ENCODE assay signal across 8 cellular contexts in the genomic region with DNA sequence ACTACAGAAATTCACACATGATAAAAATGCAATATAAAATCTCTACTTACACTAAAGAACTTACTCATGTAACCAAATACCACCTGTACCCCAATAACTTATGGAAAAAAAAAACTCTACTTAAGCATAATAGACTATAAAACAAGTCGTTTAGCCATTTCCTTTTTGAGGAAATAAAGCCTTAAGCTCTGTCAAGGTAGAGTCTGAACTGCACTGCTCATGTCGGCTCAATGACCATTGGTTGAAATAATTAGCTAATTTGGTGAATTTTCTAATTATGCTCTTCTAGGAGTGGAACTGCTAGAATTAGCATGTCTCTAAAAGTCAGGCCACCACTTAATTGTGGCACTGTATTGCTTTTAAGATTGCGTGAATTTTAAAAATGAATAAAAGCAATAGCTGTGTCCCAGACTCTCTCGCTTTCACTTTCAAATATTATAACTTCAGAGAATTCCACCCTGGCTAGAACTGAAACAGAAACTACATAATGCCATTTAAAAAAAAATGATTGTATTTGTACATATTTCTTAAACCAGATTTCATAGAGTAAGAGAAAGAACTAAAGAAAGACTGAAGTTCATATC.
DNase-seq lines count a peak whose midpoint lies in the region; ATAC-seq and TF ChIP-seq lines count a peak whose summit lies in the region.

No MANE protein-coding gene starts in this region.

- H3K9me3 ChIP-seq in mucosa of stomach (ENCODE audit: control insufficient read depth, low read length), result no peaks in the 10 kb centered on the region

- H3K4me1 ChIP-seq in mucosa of stomach (ENCODE audit: control insufficient read depth, insufficient read depth, low read length), result peaks cover 27% of the 10 kb centered on the region

- H3K27me3 Mint-ChIP-seq in CD14-positive monocyte (ENCODE audit: low read depth in 3 of 3), result peaks cover 0 to 1% (median 0%) of the 10 kb centered on the region in 3 donors
- no peaks in the 10 kb centered on the region for H3K27me3 Mint-ChIP-seq in activated T-helper 1 cell treated with anti-CD3 and anti-CD28 coated beads, Interleukin-12 subunit alpha, Interleukin-12 subunit beta, Interleukin-2, Interleukin-4 antibody, amounts not matched to agents 30 ng/mL and 10 ng/mL and 1 ng/mL, durations not matched to agents 14 hours and 24 hours and 36 hours (ENCODE audit: insufficient read depth)

- peak overlapping the region; percentile 86 to 94 (median 92) for H3K27ac Mint-ChIP-seq in CD14-positive monocyte
- H3K27ac Mint-ChIP-seq in activated T-helper 1 cell treated with anti-CD3 and anti-CD28 coated beads, Interleukin-12 subunit alpha, Interleukin-12 subunit beta, Interleukin-2, Interleukin-4 antibody, amounts not matched to agents 30 ng/mL and 10 ng/mL and 1 ng/mL, durations not matched to agents 14 hours and 24 hours and 36 hours, result no peak overlapping the region

- H3K27me3 ChIP-seq in mucosa of stomach (ENCODE audit: control insufficient read depth, insufficient read depth, low read length), result no peaks in the 10 kb centered on the region

- peaks cover 7 to 8% of the 10 kb centered on the region in 2 donors for H3K36me3 Mint-ChIP-seq in CD14-positive monocyte
- no peaks in the 10 kb centered on the region for H3K36me3 Mint-ChIP-seq in activated T-helper 1 cell treated with anti-CD3 and anti-CD28 coated beads, Interleukin-12 subunit alpha, Interleukin-12 subunit beta, Interleukin-2, Interleukin-4 antibody, amounts not matched to agents 30 ng/mL and 10 ng/mL and 1 ng/mL, durations not matched to agents 14 hours and 24 hours and 36 hours (ENCODE audit: low read depth)

- H3K9me3 Mint-ChIP-seq in CD14-positive monocyte, result peaks cover 0 to 1% (median 0%) of the 10 kb centered on the region in 7 donors
- H3K9me3 Mint-ChIP-seq in activated T-helper 1 cell treated with anti-CD3 and anti-CD28 coated beads, Interleukin-12 subunit alpha, Interleukin-12 subunit beta, Interleukin-2, Interleukin-4 antibody, amounts not matched to agents 30 ng/mL and 10 ng/mL and 1 ng/mL, durations not matched to agents 14 hours and 24 hours and 36 hours, result no peaks in the 10 kb centered on the region

- peak overlapping the region; percentile 71 to 79 for H3K4me3 Mint-ChIP-seq in CD14-positive monocyte
- H3K4me3 Mint-ChIP-seq in activated T-helper 1 cell treated with anti-CD3 and anti-CD28 coated beads, Interleukin-12 subunit alpha, Interleukin-12 subunit beta, Interleukin-2, Interleukin-4 antibody, amounts not matched to agents 30 ng/mL and 10 ng/mL and 1 ng/mL, durations not matched to agents 14 hours and 24 hours and 36 hours, result peak overlapping the region; percentile 6

- no peak overlapping the region for H3K4me3 ChIP-seq in mucosa of stomach (ENCODE audit: low read length)

- ATAC-seq in HG02610 (IDR thresholded peaks at IDR 0.05; ENCODE audit: unreplicated experiment) (peak; percentile 75), GM19328 (IDR thresholded peaks at IDR 0.05; ENCODE audit: unreplicated experiment) (no peak)

- intact Hi-C loops in CD14-positive monocyte (cut with micrococcal nuclease), result loop anchor here in 1 of 2 donors (10.0 kb wide), 1 partner anchor 46 kb away; no protein-coding TSS in a partner anchor
- intact Hi-C loops in activated T-helper 1 cell treated with anti-CD3 and anti-CD28 coated beads, Interleukin-12 subunit alpha, Interleukin-12 subunit beta, Interleukin-2, Interleukin-4 antibody, amounts not matched to agents 30 ng/mL and 10 ng/mL and 1 ng/mL, durations not matched to agents 14 hours and 24 hours and 36 hours (cut with micrococcal nuclease), result loop anchor here (2.0 to 5.0 kb wide), 2 partner anchors 89 to 256 kb away; a partner anchor contains a TSS
- intact Hi-C loops in head of caudate nucleus (cut with DNase I), result no loop called here

- no peaks in the 10 kb centered on the region for H3K36me3 ChIP-seq in mucosa of stomach (ENCODE audit: control insufficient read depth, insufficient read depth, low read length)

- peaks cover 50% of the 10 kb centered on the region for H3K4me1 Mint-ChIP-seq in CD14-positive monocyte
- peaks cover 32% of the 10 kb centered on the region for H3K4me1 Mint-ChIP-seq in activated T-helper 1 cell treated with anti-CD3 and anti-CD28 coated beads, Interleukin-12 subunit alpha, Interleukin-12 subunit beta, Interleukin-2, Interleukin-4 antibody, amounts not matched to agents 30 ng/mL and 10 ng/mL and 1 ng/mL, durations not matched to agents 14 hours and 24 hours and 36 hours (ENCODE audit: low read depth)

- TF ChIP-seq CTCF in CD14-positive monocyte (IDR thresholded peaks at IDR 0.05), result no peak

- peak overlapping the region; percentile 22 for H3K9ac ChIP-seq in mucosa of stomach (ENCODE audit: low read length)

- DNase-seq in CD14-positive monocyte (ENCODE audit: low spot score) (no peak), head of caudate nucleus (no peak), DMS153 treated with DMSO at 0.1 percent for 48 hours (lab: John Stamatoyannopoulos, UW; ENCODE audit: unreplicated experiment) (no peak), NCI-H345 treated with DMSO at 0.1 percent for 48 hours (lab: John Stamatoyannopoulos, UW; ENCODE audit: unreplicated experiment) (no peak)
- DNase-seq in activated T-helper 1 cell treated with anti-CD3 and anti-CD28 coated beads, Interleukin-12 subunit alpha, Interleukin-12 subunit beta, Interleukin-2, Interleukin-4 antibody, amounts not matched to agents 30 ng/mL and 10 ng/mL and 1 ng/mL, durations not matched to agents 14 hours and 24 hours and 36 hours (ENCODE audit: low spot score), result no peak
